In the genomic region with DNA sequence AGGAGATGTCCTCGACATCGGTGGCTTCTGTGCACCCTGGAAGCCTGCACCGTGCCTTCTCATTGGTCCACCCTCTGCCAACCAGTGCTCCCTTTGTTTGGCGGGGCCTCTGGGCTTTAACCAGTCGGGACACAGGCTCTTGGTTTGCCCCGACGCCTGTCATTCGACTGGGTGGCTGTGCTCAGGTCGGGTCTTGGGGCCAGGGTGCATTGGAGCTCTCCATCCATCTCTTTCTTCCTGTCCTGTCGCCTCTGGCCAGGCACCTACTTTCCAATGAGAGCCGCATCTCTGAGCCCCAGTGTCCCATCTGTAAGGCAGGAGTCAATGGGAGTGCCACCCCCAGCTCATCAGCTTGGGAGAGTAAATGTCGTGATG, we compare ENCODE assay signal across 6 cellular contexts. TPM values are rescaled to one million over a fixed set of nuclear protein-coding genes. Genes with fewer than 3 reads are reported as not detected.
"Had no signal": no experiment of that assay in that cellular context is flagged by ENCODE, and none has a peak within 500 bp of the region (broad histone marks: within the 10 kb centered on the region; RNA-seq: fewer than 3 reads in every experiment).

No MANE protein-coding gene starts in this region.

- H3K4me3 ChIP-seq: GM23338 had no signal

- H3K27ac Mint-ChIP-seq: GM23338, H9, IgD-negative memory B cell had no signal

- DNase-seq: H9, HCEC 1CT, KBM-7 had no signal

- ATAC-seq: GM23338 had no signal

- H3K4me1 Mint-ChIP-seq: IgD-negative memory B cell had no signal

- H3K4me2 ChIP-seq: GM23338 had no signal

- H3K36me3 Mint-ChIP-seq: IgD-negative memory B cell had no signal

- H3K4me3 Mint-ChIP-seq: GM23338, H9, IgD-negative memory B cell had no signal

- H2AFZ ChIP-seq: GM23338 had no signal

RNA-seq across cellular contexts. Expression of a gene that starts 37.2 kb away (rescaled TPM):
- total RNA-seq: HT-29 had no signal
